Comparison of ENCODE assay signal across 4 cellular contexts in genomic region chr1:62180054-62180453, GRCh38. TPM values are rescaled to one million over a fixed set of nuclear protein-coding genes. Genes with fewer than 3 reads are reported as not detected.
"Had no signal": no experiment of that assay in that cellular context is flagged by ENCODE, and none has a peak within 500 bp of the region (broad histone marks: within the 10 kb centered on the region; RNA-seq: fewer than 3 reads in every experiment).

No MANE protein-coding gene starts in this region.

RNA-seq across cellular contexts. Expression of gene L1TD1, which starts 14.6 kb away (rescaled TPM):
- total RNA-seq: activated CD8-positive, alpha-beta T cell treated with anti-CD3 and anti-CD28 coated beads for 36 hours; activated T-cell treated with anti-CD3 and anti-CD28 coated beads, Interleukin-2, amount 50 U/mL, for 72 hours; activated T-helper 2 cell treated with anti-CD3 and anti-CD28 coated beads, Interferon-gamma antibody, Interleukin-2, Interleukin-4, amounts not matched to agents 10 μg/mL and 5 μg/mL and 100 μg/mL, durations not matched to agents 14 hours and 24 hours and 36 hours; SK-MEL-5 had no signal
